In genomic region chr13:75960538-75960994, GRCh38 we compare ENCODE assay signal across 13 cellular contexts.
DNase-seq lines count a peak whose midpoint lies in the region; ATAC-seq, FAIRE-seq and TF ChIP-seq lines count a peak whose summit lies in the region.
"Had no signal": no experiment of that assay in that cellular context is flagged by ENCODE, and none has a peak within 500 bp of the region (broad histone marks: within the 10 kb centered on the region; RNA-seq: fewer than 3 reads in every experiment).

No MANE protein-coding gene starts in this region.

- no peak overlapping the region for H2AFZ ChIP-seq in K562 (ENCODE audit: low read depth, low read length)

- DNase-seq in K562 (ENCODE audit: extremely low read depth in 1 of 4, low spot score in 3 of 4) (peak in 2 of 4 experiments; percentile 15 to 30), upper lobe of right lung (no peak), DMS 273 treated with DMSO at 0.1 percent for 48 hours (lab: John Stamatoyannopoulos, UW) (no peak), foreskin fibroblast (no peak)
- DNase-seq in activated T-cell treated with anti-CD3 and anti-CD28 coated beads, Interleukin-2, amount 50 U/mL, for 1 hour, result no peak
- DNase-seq: activated effector memory CD4-positive, alpha-beta T cell treated with Interleukin-2 at 50 U/mL for 16 hours; Karpas-422; NCI-H226 had no signal

- WGBS in K562 (ENCODE audit: insufficient coverage, low coverage, missing lambda C conversion rate), result 11% methylated on average over 1 of the region's 1 CpG

- no peak for TF ChIP-seq POLR2A in K562 (conservative IDR thresholded peaks at IDR 0.05)

- H4K20me1 ChIP-seq in K562 (replicated peaks; ENCODE audit: control insufficient read depth, insufficient read depth, low read length), result no peaks in the 10 kb centered on the region

- no peak for TF ChIP-seq EP300 in K562 (IDR thresholded peaks at IDR 0.05; ENCODE audit: low read length)

- no peaks in the 10 kb centered on the region for H3K36me3 ChIP-seq in K562 (ENCODE audit: control insufficient read depth, insufficient read depth, low read length)
- no peaks in the 10 kb centered on the region for H3K36me3 ChIP-seq in upper lobe of right lung
- H3K36me3 ChIP-seq: SJSA1 had no signal

- H3K9ac ChIP-seq in K562 (ENCODE audit: insufficient read depth in 1 of 2, low read depth in 2 of 2, low read length in 2 of 2), result no peak overlapping the region

- H3K9me3 ChIP-seq in K562 (replicated peaks; ENCODE audit: control insufficient read depth, insufficient read depth, low read depth, low read length) (no peaks in the 10 kb centered on the region), upper lobe of right lung (no peaks in the 10 kb centered on the region)
- H3K9me3 ChIP-seq: SJSA1 had no signal

- no peak for TF ChIP-seq RAD21 in K562 (CRISPR knock-in tag; conservative IDR thresholded peaks at IDR 0.05 in 1 of 2, IDR thresholded peaks at IDR 0.05 in 1 of 2)

- no peaks in the 10 kb centered on the region for H3K27me3 ChIP-seq in K562 (ENCODE audit: control insufficient read depth in 2 of 2, insufficient read depth in 2 of 2, low read length in 2 of 2)
- H3K27me3 ChIP-seq in upper lobe of right lung, result no peaks in the 10 kb centered on the region
- H3K27me3 ChIP-seq: SJSA1 had no signal

- TF ChIP-seq CTCF in K562 (IDR thresholded peaks at IDR 0.05 in 2 of 3, conservative IDR thresholded peaks at IDR 0.05 in 1 of 3; ENCODE audit: insufficient read depth in 2 of 3, low read depth in 1 of 3, low read length in 3 of 3) (no peak), upper lobe of right lung (IDR thresholded peaks at IDR 0.05) (no peak), foreskin fibroblast (IDR thresholded peaks at IDR 0.05; ENCODE audit: low read depth, low read length) (no peak)

- H3K4me1 ChIP-seq in K562 (replicated peaks in 1 of 2; ENCODE audit: control insufficient read depth in 2 of 2, insufficient read depth in 2 of 2, low read length in 2 of 2), result peaks cover 0 to 27% of the 10 kb centered on the region in 2 experiments; a peak in 3 of 5 replicates
- H3K4me1 ChIP-seq in upper lobe of right lung, result no peaks in the 10 kb centered on the region
- H3K4me1 ChIP-seq: SJSA1 had no signal

- no peaks in the 10 kb centered on the region for H3K9me1 ChIP-seq in K562 (ENCODE audit: control insufficient read depth, insufficient read depth, low read length)

- H3K4me2 ChIP-seq in K562 (ENCODE audit: insufficient read depth, low read length), result no peak overlapping the region

- in situ Hi-C loops in K562 (cut with MboI), result no loop called here

- no peaks in the 10 kb centered on the region for H3K79me2 ChIP-seq in K562 (ENCODE audit: control insufficient read depth, insufficient read depth, low read length)

- no TSS peak for BruUV-seq in K562 (replicated peaks; lab: Mats Ljungman, UMichigan)

- no peak overlapping the region for H3K4me3 ChIP-seq in K562
- H3K4me3 ChIP-seq in upper lobe of right lung, result no peak overlapping the region
- no peak overlapping the region for H3K4me3 ChIP-seq in foreskin fibroblast (ENCODE audit: low read depth in 1 of 2, low read length in 2 of 2)
- H3K4me3 ChIP-seq: SJSA1 had no signal

- peak; percentile 98 for ATAC-seq in GM18909 (IDR thresholded peaks at IDR 0.05; ENCODE audit: poor library complexity, unreplicated experiment)
- peak; percentile 97 for ATAC-seq in GM21717 (IDR thresholded peaks at IDR 0.05; ENCODE audit: unreplicated experiment)
- peak; percentile 89 for ATAC-seq in HG03097 (IDR thresholded peaks at IDR 0.05; ENCODE audit: low FRiP score, unreplicated experiment)
- ATAC-seq in K562, result peak; percentile 82
- ATAC-seq in upper lobe of right lung, result no peak
- ATAC-seq: activated CD4-positive, CD25-positive, alpha-beta regulatory T cell treated with anti-CD3 and anti-CD28 coated beads, Interleukin-2, amount 50 U/mL, for 24 hours had no signal

- no peak for FAIRE-seq in K562 (lab: Jason Lieb, UNC)

- CTCF ChIA-PET in K562 (lab: Yijun Ruan, JAX; ENCODE audit: low intra/inter-chr PET ratio), result no interaction called here

- H3K27ac ChIP-seq in K562 (ENCODE audit: extremely low read depth, low read depth, low read length) (no peak overlapping the region), upper lobe of right lung (no peak overlapping the region)
- H3K27ac ChIP-seq: SJSA1 had no signal

- POLR2A ChIA-PET in K562 (lab: Yijun Ruan, JAX), result no interaction called here

- intact Hi-C loops in K562 (cut with micrococcal nuclease) (loop anchor here (5.0 kb wide), 1 partner anchor 47 kb away; no protein-coding TSS in a partner anchor), upper lobe of right lung (cut with DNase I) (no loop called here)

TF ChIP-seq in K562, 482 proteins besides CTCF, POLR2A, EP300 and RAD21 (continues in another document):
- TF ChIP-seq ZNF512 (tag; IDR thresholded peaks at IDR 0.05) (no peak), ZNF282 (CRISPR knock-in tag; IDR thresholded peaks at IDR 0.05) (no peak), CBX5 (IDR thresholded peaks at IDR 0.05; ENCODE audit: borderline replicate concordance, low read depth) (no peak), NR0B1 (IDR thresholded peaks at IDR 0.05; ENCODE audit: partially characterized antibody) (no peak), CBFA2T3 (IDR thresholded peaks at IDR 0.05) (peak; percentile 64), POU5F1 (IDR thresholded peaks at IDR 0.05; ENCODE audit: borderline replicate concordance, low read depth, low read length, partially characterized antibody) (no peak), TAL1 (IDR thresholded peaks at IDR 0.05) (peak; percentile 29; the same call in 1 of the 2 replicates), ZNF785 (CRISPR knock-in tag; IDR thresholded peaks at IDR 0.05) (no peak), CBX3 (IDR thresholded peaks at IDR 0.05; ENCODE audit: borderline replicate concordance in 1 of 2, low read length in 2 of 2) (no peak), EHMT2 (IDR thresholded peaks at IDR 0.05) (no peak), ZNF75A (CRISPR knock-in tag; IDR thresholded peaks at IDR 0.05) (no peak), SETDB1 (IDR thresholded peaks at IDR 0.05; ENCODE audit: low read length) (no peak), ARID1B (IDR thresholded peaks at IDR 0.05) (peak; percentile 43), CHAMP1 (IDR thresholded peaks at IDR 0.05) (no peak), KAT2B (IDR thresholded peaks at IDR 0.05; ENCODE audit: low read depth, low read length) (no peak), POLR2G (IDR thresholded peaks at IDR 0.05; ENCODE audit: low read depth, low read length) (no peak), GTF2B (IDR thresholded peaks at IDR 0.05; ENCODE audit: extremely low read depth, insufficient read length) (no peak), CBFA2T2 (conservative IDR thresholded peaks at IDR 0.05) (0 out of 2 replicates have a peak, but pooled peaks have one; percentile 33), IFI16 (CRISPR knock-in tag; IDR thresholded peaks at IDR 0.05) (no peak)
